Comparison of ENCODE assay signal across 1 cellular context in genomic region chr14:99322731-99323599, GRCh38.
TF ChIP-seq lines count a peak whose summit lies in the region.

No MANE protein-coding gene starts in this region.

TF ChIP-seq in HepG2, 621 proteins besides CTCF, POLR2A, EP300 and RAD21:
- TF ChIP-seq MXD4 (CRISPR knock-in tag; IDR thresholded peaks at IDR 0.05): no peak
- TF ChIP-seq CREB1 (IDR thresholded peaks at IDR 0.05): peak; percentile 98
- TF ChIP-seq CREB1 (CRISPR knock-in tag; IDR thresholded peaks at IDR 0.05): peak; percentile 57; the same call in 1 of the 2 replicates
- TF ChIP-seq DMAP1 (CRISPR knock-in tag; IDR thresholded peaks at IDR 0.05): no peak
- TF ChIP-seq FOXK1 (CRISPR knock-in tag; IDR thresholded peaks at IDR 0.05; ENCODE audit: borderline replicate concordance, low read depth): no peak
- TF ChIP-seq ZNF136 (CRISPR knock-in tag; IDR thresholded peaks at IDR 0.05; ENCODE audit: low read depth): no peak
- TF ChIP-seq POGZ (CRISPR knock-in tag; IDR thresholded peaks at IDR 0.05): no peak
- peak; percentile 86; the same call in 1 of the 2 replicates for TF ChIP-seq CHD4 (IDR thresholded peaks at IDR 0.05; ENCODE audit: borderline replicate concordance, low read length)
- no peak for TF ChIP-seq ARNT2 (CRISPR knock-in tag; IDR thresholded peaks at IDR 0.05; ENCODE audit: low read depth)
- TF ChIP-seq ZSCAN21 (CRISPR knock-in tag; IDR thresholded peaks at IDR 0.05; ENCODE audit: borderline replicate concordance): 0 out of 2 replicates have a peak, but pooled peaks have one; percentile 19
- no peak for TF ChIP-seq YEATS4 (CRISPR knock-in tag; IDR thresholded peaks at IDR 0.05; ENCODE audit: borderline replicate concordance)
- TF ChIP-seq JUND (CRISPR knock-in tag; IDR thresholded peaks at IDR 0.05): no peak
- TF ChIP-seq ATF7 (IDR thresholded peaks at IDR 0.05): peak; percentile 85
- TF ChIP-seq ATF7 (CRISPR knock-in tag; IDR thresholded peaks at IDR 0.05): no peak
- TF ChIP-seq ZNF768 (CRISPR knock-in tag; IDR thresholded peaks at IDR 0.05): peak; percentile 90
- peak; percentile 82 for TF ChIP-seq ZNF629 (CRISPR knock-in tag; conservative IDR thresholded peaks at IDR 0.05)
- TF ChIP-seq KAT2B (IDR thresholded peaks at IDR 0.05; ENCODE audit: borderline replicate concordance, low read depth, low read length): no peak
- TF ChIP-seq ZNF891 (CRISPR knock-in tag; IDR thresholded peaks at IDR 0.05): no peak
- no peak for TF ChIP-seq ZNF33B (CRISPR knock-in tag; IDR thresholded peaks at IDR 0.05)
- TF ChIP-seq FOXK2 (IDR thresholded peaks at IDR 0.05): no peak
- TF ChIP-seq ZMYM2 (CRISPR knock-in tag; IDR thresholded peaks at IDR 0.05): no peak
- TF ChIP-seq JARID2 (CRISPR knock-in tag; IDR thresholded peaks at IDR 0.05; ENCODE audit: insufficient replicate concordance): no peak
- TF ChIP-seq PHF5A (CRISPR knock-in tag; IDR thresholded peaks at IDR 0.05; ENCODE audit: low read depth, unreplicated experiment): no peak
- no peak for TF ChIP-seq PBX3 (CRISPR knock-in tag; IDR thresholded peaks at IDR 0.05; ENCODE audit: borderline replicate concordance)
- no peak for TF ChIP-seq BRCA1 (CRISPR knock-in tag; IDR thresholded peaks at IDR 0.05)
- no peak for TF ChIP-seq HDAC1 (CRISPR knock-in tag; IDR thresholded peaks at IDR 0.05)
- TF ChIP-seq EEA1 (CRISPR knock-in tag; IDR thresholded peaks at IDR 0.05; ENCODE audit: borderline replicate concordance): no peak
- peak; percentile 34; the same call in 1 of the 2 replicates for TF ChIP-seq ZNF687 (CRISPR knock-in tag; IDR thresholded peaks at IDR 0.05)
- peak; percentile 81 for TF ChIP-seq ZMYM3 (CRISPR knock-in tag; IDR thresholded peaks at IDR 0.05)
- TF ChIP-seq PRDM15 (CRISPR knock-in tag; IDR thresholded peaks at IDR 0.05): no peak
- TF ChIP-seq SP2 (CRISPR knock-in tag; IDR thresholded peaks at IDR 0.05): no peak
- TF ChIP-seq ZBTB44 (CRISPR knock-in tag; IDR thresholded peaks at IDR 0.05): no peak
- no peak for TF ChIP-seq ZNF30 (CRISPR knock-in tag; IDR thresholded peaks at IDR 0.05)
- TF ChIP-seq SRSF1 (optimal IDR thresholded peaks at IDR 0.05; ENCODE audit: low read depth, low read length): no peak
- 0 out of 2 replicates have a peak, but pooled peaks have one; percentile 69 for TF ChIP-seq KDM1A (CRISPR knock-in tag; IDR thresholded peaks at IDR 0.05)
- TF ChIP-seq ATF1 (CRISPR knock-in tag; IDR thresholded peaks at IDR 0.05): 0 out of 2 replicates have a peak, but pooled peaks have one; percentile 27
- TF ChIP-seq REST (IDR thresholded peaks at IDR 0.05; ENCODE audit: borderline replicate concordance in 1 of 2, low read depth in 1 of 2, low read length in 2 of 2): no peak
- no peak for TF ChIP-seq ZNF747 (CRISPR knock-in tag; IDR thresholded peaks at IDR 0.05; ENCODE audit: borderline replicate concordance)
